ENCODE assay signal across 9 cellular contexts in genomic region chr2:42238644-42239288, GRCh38.
A peak's percentile ranks its signal among the peaks of the same experiment; 100 is the strongest.
DNase-seq lines count a peak whose midpoint lies in the region; ATAC-seq and TF ChIP-seq lines count a peak whose summit lies in the region.
"Had no signal": no experiment of that assay in that cellular context is flagged by ENCODE, and none has a peak within 500 bp of the region (broad histone marks: within the 10 kb centered on the region; RNA-seq: fewer than 3 reads in every experiment).

No MANE protein-coding gene starts in this region.

- H3K4me1 ChIP-seq in naive thymus-derived CD4-positive, alpha-beta T cell (ENCODE audit: control insufficient read depth in 2 of 2, insufficient read depth in 2 of 2, low read length in 2 of 2) = peaks cover 32 to 33% of the 10 kb centered on the region in 2 donors

- H3K4me3 ChIP-seq in WERI-Rb-1 (ENCODE audit: low read depth, low read length) = no peak overlapping the region
- no peak overlapping the region for H3K4me3 ChIP-seq in naive thymus-derived CD4-positive, alpha-beta T cell (ENCODE audit: low read length)
- H3K4me3 ChIP-seq: SK-N-MC had no signal

- no peaks in the 10 kb centered on the region for H3K36me3 ChIP-seq in WERI-Rb-1
- no peaks in the 10 kb centered on the region for H3K36me3 ChIP-seq in naive thymus-derived CD4-positive, alpha-beta T cell (ENCODE audit: control insufficient read depth in 2 of 3, insufficient read depth in 3 of 3, low read length in 3 of 3)

- H3K4me1 Mint-ChIP-seq in naive thymus-derived CD4-positive, alpha-beta T cell = peaks cover 28 to 97% (median 89%) of the 10 kb centered on the region in 7 donors

- no peaks in the 10 kb centered on the region for H3K9me3 Mint-ChIP-seq in naive thymus-derived CD4-positive, alpha-beta T cell

- in situ Hi-C loops in Caki2 (cut with HindIII; ENCODE audit: low pct_unique_long_range_greater_than_20kb, low sequenced_read_pairs) = no loop called here

- no peak overlapping the region for H3K27ac ChIP-seq in WERI-Rb-1
- H3K27ac ChIP-seq in naive thymus-derived CD4-positive, alpha-beta T cell (ENCODE audit: low read depth, low read length) = no peak overlapping the region
- H3K27ac ChIP-seq: SK-N-MC had no signal

- CTCF ChIA-PET in naive thymus-derived CD4-positive, alpha-beta T cell (lab: Charles Lee) = interaction anchor here (0.6 to 2.3 kb wide), 7 partner anchors 9 to 584 kb away, joined by 3 to 6 read pairs (median 3); no protein-coding TSS in a partner anchor

- ATAC-seq in GM19328 (IDR thresholded peaks at IDR 0.05; ENCODE audit: unreplicated experiment) = peak; percentile 70
- ATAC-seq in naive thymus-derived CD4-positive, alpha-beta T cell = peak; percentile 75

- no peaks in the 10 kb centered on the region for H3K27me3 Mint-ChIP-seq in naive thymus-derived CD4-positive, alpha-beta T cell

- TF ChIP-seq CTCF in WERI-Rb-1 (IDR thresholded peaks at IDR 0.05; ENCODE audit: low read depth, low read length) = peak; percentile 66

- peaks cover 0 to 7% (median 5%) of the 10 kb centered on the region in 5 donors for H3K36me3 Mint-ChIP-seq in naive thymus-derived CD4-positive, alpha-beta T cell

- H3K27ac Mint-ChIP-seq in naive thymus-derived CD4-positive, alpha-beta T cell = peak overlapping the region in 2 of 9 donors; percentile 43 to 65

- peak; percentile 70 for DNase-seq in Caki2 (ENCODE audit: low read depth)
- peak in 50 of 76 experiments; percentile 1 to 69 (median 23) for DNase-seq in HUDEP-2 (lab: John Stamatoyannopoulos, UW; ENCODE audit: unreplicated experiment in 76 of 76)
- peak; percentile 71 for DNase-seq in WERI-Rb-1
- peak; percentile 44 for DNase-seq in dermis blood vessel endothelial cell
- peak in 6 of 9 donors; percentile 22 to 42 (median 30) for DNase-seq in naive thymus-derived CD4-positive, alpha-beta T cell
- DNase-seq in NCI-H187 treated with DMSO at 0.1 percent for 48 hours (lab: John Stamatoyannopoulos, UW) = no peak
- no peak for DNase-seq in NCI-H1694 treated with DMSO at 0.1 percent for 48 hours (lab: John Stamatoyannopoulos, UW)

- intact Hi-C loops in naive thymus-derived CD4-positive, alpha-beta T cell (cut with micrococcal nuclease) = loop anchor here (1.0 to 2.0 kb wide), 4 partner anchors 11 to 369 kb away; no protein-coding TSS in a partner anchor

- POLR2A ChIA-PET in naive thymus-derived CD4-positive, alpha-beta T cell (lab: Charles Lee) = interaction anchor here (0.6 kb wide), 1 partner anchor 60 kb away, joined by 4 read pairs; no protein-coding TSS in a partner anchor

- no peaks in the 10 kb centered on the region for H3K27me3 ChIP-seq in WERI-Rb-1 (ENCODE audit: insufficient read depth, low read depth, severe bottlenecking)
- H3K27me3 ChIP-seq in naive thymus-derived CD4-positive, alpha-beta T cell (ENCODE audit: control insufficient read depth in 2 of 2, insufficient read depth in 2 of 2, low read length in 2 of 2) = no peaks in the 10 kb centered on the region

- no peaks in the 10 kb centered on the region for H3K9me3 ChIP-seq in WERI-Rb-1 (ENCODE audit: severe bottlenecking)
- no peaks in the 10 kb centered on the region for H3K9me3 ChIP-seq in naive thymus-derived CD4-positive, alpha-beta T cell (ENCODE audit: control insufficient read depth in 2 of 3, low read length in 3 of 3)

- peak overlapping the region in 1 of 10 donors; percentile 9 for H3K4me3 Mint-ChIP-seq in naive thymus-derived CD4-positive, alpha-beta T cell

Comparison
In these comparisons a context has a peak if more than half of its experiments do, and no peak if none do; other contexts are left out.
1. DNase-seq: peak in Caki2 (single experiment), HUDEP-2 (50 of 76), WERI-Rb-1 (single experiment), dermis blood vessel endothelial cell (single experiment) and naive thymus-derived CD4-positive, alpha-beta T cell (6 of 9); none in NCI-H187 treated with DMSO at 0.1 percent for 48 hours (single experiment) and NCI-H1694 treated with DMSO at 0.1 percent for 48 hours (single experiment).